In genomic region chr15:97316362-97316761, GRCh38 we compare ENCODE assay signal across 18 cellular contexts.
"Had no signal": no experiment of that assay in that cellular context is flagged by ENCODE, and none has a peak within 500 bp of the region (broad histone marks: within the 10 kb centered on the region; RNA-seq: fewer than 3 reads in every experiment).

No MANE protein-coding gene starts in this region.

- H3K36me3 ChIP-seq: cardiac muscle cell, esophagus squamous epithelium, prostate gland, right lobe of liver, tibial artery, WERI-Rb-1 had no signal

- H3K4me3 Mint-ChIP-seq: activated CD4-positive, alpha-beta T cell treated with anti-CD3 and anti-CD28 coated beads for 36 hours; activated CD8-positive, alpha-beta T cell treated with anti-CD3 and anti-CD28 coated beads, Interleukin-2, amount 10 ng/mL, durations not matched to agents 7 days and 5 days; activated naive CD8-positive, alpha-beta T cell treated with anti-CD3 and anti-CD28 coated beads, Interleukin-2, amount 50 U/mL, for 24 hours; activated T-helper 1 cell treated with anti-CD3 and anti-CD28 coated beads, Interleukin-12 subunit alpha, Interleukin-12 subunit beta, Interleukin-2, Interleukin-4 antibody, amounts not matched to agents 30 ng/mL and 10 ng/mL and 1 ng/mL, durations not matched to agents 14 hours and 24 hours and 36 hours; natural killer cell treated with Interleukin-12 subunit alpha and Interleukin-12 subunit beta and Interleukin-15 and Interleukin-18, amount 100 ng/mL, for 72 hours; stimulated activated effector memory CD8-positive, alpha-beta T cell treated with anti-CD3 and anti-CD28 coated beads, Interleukin-12 subunit alpha, Interleukin-12 subunit beta, amount 100 ng/mL, for 72 hours had no signal

- H3K27me3 Mint-ChIP-seq: activated CD4-positive, alpha-beta T cell treated with anti-CD3 and anti-CD28 coated beads for 36 hours; activated naive CD8-positive, alpha-beta T cell treated with anti-CD3 and anti-CD28 coated beads, Interleukin-2, amount 50 U/mL, for 24 hours; natural killer cell treated with Interleukin-12 subunit alpha and Interleukin-12 subunit beta and Interleukin-15 and Interleukin-18, amount 100 ng/mL, for 72 hours had no signal

- H3K27me3 ChIP-seq: cardiac muscle cell, esophagus squamous epithelium, right lobe of liver, tibial artery had no signal

- H3K4me1 ChIP-seq: esophagus squamous epithelium, prostate gland, right lobe of liver, tibial artery had no signal

- H3K27ac Mint-ChIP-seq: activated CD4-positive, alpha-beta T cell treated with anti-CD3 and anti-CD28 coated beads for 36 hours; activated CD8-positive, alpha-beta T cell treated with anti-CD3 and anti-CD28 coated beads, Interleukin-2, amount 10 ng/mL, durations not matched to agents 7 days and 5 days; activated naive CD8-positive, alpha-beta T cell treated with anti-CD3 and anti-CD28 coated beads, Interleukin-2, amount 50 U/mL, for 24 hours; activated T-helper 1 cell treated with anti-CD3 and anti-CD28 coated beads, Interleukin-12 subunit alpha, Interleukin-12 subunit beta, Interleukin-2, Interleukin-4 antibody, amounts not matched to agents 30 ng/mL and 10 ng/mL and 1 ng/mL, durations not matched to agents 14 hours and 24 hours and 36 hours; natural killer cell treated with Interleukin-12 subunit alpha and Interleukin-12 subunit beta and Interleukin-15 and Interleukin-18, amount 100 ng/mL, for 72 hours; stimulated activated effector memory CD8-positive, alpha-beta T cell treated with anti-CD3 and anti-CD28 coated beads, Interleukin-12 subunit alpha, Interleukin-12 subunit beta, amount 100 ng/mL, for 72 hours had no signal

- DNase-seq: activated CD4-positive, alpha-beta T cell treated with anti-CD3 and anti-CD28 coated beads for 36 hours; activated CD8-positive, alpha-beta memory T cell treated with anti-CD3 and anti-CD28 coated beads, Interleukin-2, amount 50 U/mL, for 48 hours; activated CD8-positive, alpha-beta T cell treated with anti-CD3 and anti-CD28 coated beads, Interleukin-2, amount 10 ng/mL, durations not matched to agents 7 days and 5 days; activated naive CD4-positive, alpha-beta T cell; activated naive CD8-positive, alpha-beta T cell treated with anti-CD3 and anti-CD28 coated beads, Interleukin-2, amount 50 U/mL, for 24 hours; esophagus squamous epithelium; foreskin fibroblast; glutamatergic neuron; occipital lobe; right lobe of liver; tibial artery; WERI-Rb-1 had no signal

- H3K27ac ChIP-seq: cardiac muscle cell, esophagus squamous epithelium, prostate gland, right lobe of liver, tibial artery, WERI-Rb-1 had no signal

- H3K4me3 ChIP-seq: cardiac muscle cell, esophagus squamous epithelium, prostate gland, right lobe of liver, tibial artery had no signal

- ATAC-seq: activated CD4-positive, alpha-beta T cell treated with anti-CD3 and anti-CD28 coated beads for 36 hours; activated CD8-positive, alpha-beta T cell treated with anti-CD3 and anti-CD28 coated beads, Interleukin-2, amount 10 ng/mL, durations not matched to agents 7 days and 5 days; activated naive CD8-positive, alpha-beta T cell treated with anti-CD3 and anti-CD28 coated beads, Interleukin-2, amount 50 U/mL, for 24 hours; left lobe of liver; natural killer cell treated with Interleukin-12 subunit alpha and Interleukin-12 subunit beta and Interleukin-15 and Interleukin-18, amount 100 ng/mL, for 72 hours; right lobe of liver; stimulated activated effector memory CD8-positive, alpha-beta T cell treated with anti-CD3 and anti-CD28 coated beads, Interleukin-12 subunit alpha, Interleukin-12 subunit beta, amount 100 ng/mL, for 72 hours had no signal

- H3K36me3 Mint-ChIP-seq: natural killer cell treated with Interleukin-12 subunit alpha and Interleukin-12 subunit beta and Interleukin-15 and Interleukin-18, amount 100 ng/mL, for 72 hours; stimulated activated effector memory CD8-positive, alpha-beta T cell treated with anti-CD3 and anti-CD28 coated beads, Interleukin-12 subunit alpha, Interleukin-12 subunit beta, amount 100 ng/mL, for 72 hours had no signal

- H3K4me1 Mint-ChIP-seq: activated CD4-positive, alpha-beta T cell treated with anti-CD3 and anti-CD28 coated beads for 36 hours; activated naive CD8-positive, alpha-beta T cell treated with anti-CD3 and anti-CD28 coated beads, Interleukin-2, amount 50 U/mL, for 24 hours; stimulated activated effector memory CD8-positive, alpha-beta T cell treated with anti-CD3 and anti-CD28 coated beads, Interleukin-12 subunit alpha, Interleukin-12 subunit beta, amount 100 ng/mL, for 72 hours had no signal

- H3K9me3 ChIP-seq: esophagus squamous epithelium, prostate gland, right lobe of liver, tibial artery had no signal
